Comparison of ENCODE assay signal across 12 cellular contexts in the genomic region with DNA sequence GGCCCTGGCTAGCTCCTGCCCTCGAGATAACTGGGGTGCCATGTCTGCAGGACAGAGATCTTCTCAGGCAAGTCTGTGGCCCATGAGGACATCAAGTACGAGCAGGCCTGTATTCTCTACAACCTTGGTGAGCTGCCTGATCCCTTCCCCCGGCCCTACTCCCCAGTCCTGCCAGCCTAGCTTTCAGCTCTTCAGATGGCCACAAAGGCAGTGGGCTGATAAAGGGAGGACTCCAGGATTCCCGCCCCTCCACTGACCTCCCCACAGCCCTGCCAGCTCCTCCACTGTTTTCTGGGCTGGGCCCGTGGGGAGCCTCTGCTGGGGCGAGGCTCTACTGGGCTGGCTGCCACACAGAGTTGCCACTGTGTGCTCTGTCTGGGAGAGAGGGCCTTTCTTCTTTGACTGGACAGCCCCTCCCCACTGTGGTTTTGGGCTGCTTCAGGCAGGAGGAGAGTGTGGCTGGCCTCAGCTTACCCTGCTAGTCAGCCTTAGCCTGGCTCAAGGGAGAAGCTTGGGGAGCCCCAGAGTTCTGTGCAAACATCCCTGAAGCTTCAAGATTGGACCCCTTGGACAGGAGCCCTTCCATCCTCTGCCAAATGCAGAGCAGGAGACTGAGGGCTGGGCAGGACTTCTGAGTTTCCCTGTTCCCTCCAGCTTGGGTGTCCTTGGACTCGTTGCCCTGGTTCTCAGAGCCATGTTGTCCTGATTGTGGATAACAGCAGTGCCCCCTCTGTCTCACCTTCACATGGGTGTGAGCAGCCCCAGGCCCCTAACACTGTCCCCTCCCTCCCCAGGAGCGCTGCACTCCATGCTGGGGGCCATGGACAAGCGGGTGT. TPM values are rescaled to one million over a fixed set of nuclear protein-coding genes. Genes with fewer than 3 reads are reported as not detected.
DNase-seq lines count a peak whose midpoint lies in the region; ATAC-seq, FAIRE-seq and TF ChIP-seq lines count a peak whose summit lies in the region.
"Had no signal": no experiment of that assay in that cellular context is flagged by ENCODE, and none has a peak within 500 bp of the region (broad histone marks: within the 10 kb centered on the region; RNA-seq: fewer than 3 reads in every experiment).

No MANE protein-coding gene starts in this region.

- H3K27me3 ChIP-seq in osteoblast (ENCODE audit: insufficient read depth, low read length), result no peaks in the 10 kb centered on the region

- intact Hi-C loops in activated naive CD4-positive, alpha-beta T cell treated with anti-CD3 and anti-CD28 coated beads for 36 hours (cut with micrococcal nuclease), result no loop called here

- CTCF ChIA-PET in activated naive CD4-positive, alpha-beta T cell treated with anti-CD3 and anti-CD28 coated beads for 36 hours (lab: Charles Lee), result interaction anchor here (0.7 to 1.8 kb wide), 2 partner anchors 17 to 78 kb away, joined by 3 to 4 read pairs; no protein-coding TSS in a partner anchor

- no peak overlapping the region for H3K4me3 ChIP-seq in osteoblast (ENCODE audit: insufficient read depth, low read length)

- DNase-seq in AG08395 (ENCODE audit: low spot score), result peak; percentile 51
- peak in 47 of 56 donors; percentile 27 to 85 (median 63) for DNase-seq in amygdala (lab: John Stamatoyannopoulos, UW)
- peak; percentile 69 to 70 for DNase-seq in frontal cortex (ENCODE audit: low spot score in 2 of 2)
- DNase-seq in osteoblast (ENCODE audit: insufficient read length, low spot score, missing footprints), result peak; percentile 97
- DNase-seq in activated naive CD4-positive, alpha-beta T cell treated with anti-CD3 and anti-CD28 coated beads for 36 hours, result no peak
- DNase-seq in NCI-H526 treated with DMSO at 0.1 percent for 48 hours (lab: John Stamatoyannopoulos, UW), result no peak
- no peak for DNase-seq in urothelium cell line (ENCODE audit: low spot score)
- DNase-seq: AML-193; NCI-H524; stimulated activated CD4-positive, alpha-beta T cell treated with anti-CD3 and anti-CD28 coated beads, Interleukin-4, amount 100 ng/mL, for 24 hours had no signal

- peaks cover 15% of the 10 kb centered on the region for H3K4me1 ChIP-seq in osteoblast (ENCODE audit: insufficient read depth, low read length)

- TF ChIP-seq CTCF in osteoblast (IDR thresholded peaks at IDR 0.05; ENCODE audit: extremely low read depth, low read depth, low read length), result no peak

- H3K4me1 Mint-ChIP-seq in activated naive CD4-positive, alpha-beta T cell treated with anti-CD3 and anti-CD28 coated beads for 36 hours (ENCODE audit: low read depth), result no peaks in the 10 kb centered on the region

- no peak overlapping the region for H3K27ac Mint-ChIP-seq in activated naive CD4-positive, alpha-beta T cell treated with anti-CD3 and anti-CD28 coated beads for 36 hours

- peaks cover 21% of the 10 kb centered on the region for H4K20me1 ChIP-seq in osteoblast (ENCODE audit: insufficient read depth, low read length)

- peaks cover 3% of the 10 kb centered on the region for H3K36me3 Mint-ChIP-seq in activated naive CD4-positive, alpha-beta T cell treated with anti-CD3 and anti-CD28 coated beads for 36 hours (ENCODE audit: low read depth)

- no peaks in the 10 kb centered on the region for H3K27me3 Mint-ChIP-seq in activated naive CD4-positive, alpha-beta T cell treated with anti-CD3 and anti-CD28 coated beads for 36 hours (ENCODE audit: low read depth)

- H3K9me3 Mint-ChIP-seq in activated naive CD4-positive, alpha-beta T cell treated with anti-CD3 and anti-CD28 coated beads for 36 hours, result no peaks in the 10 kb centered on the region

- no peaks in the 10 kb centered on the region for H3K9me3 ChIP-seq in osteoblast (ENCODE audit: low read depth, low read length)

- H3K27ac ChIP-seq in osteoblast (ENCODE audit: low read depth, low read length), result peak overlapping the region; percentile 52

- peaks cover 20% of the 10 kb centered on the region for H3K36me3 ChIP-seq in osteoblast (ENCODE audit: insufficient read depth, low read length)

- peak overlapping the region; percentile 29 for H2AFZ ChIP-seq in osteoblast (ENCODE audit: low read length)

- peaks cover 45% of the 10 kb centered on the region for H3K79me2 ChIP-seq in osteoblast (ENCODE audit: insufficient read depth, low read length)

- no peak overlapping the region for H3K4me2 ChIP-seq in osteoblast (ENCODE audit: insufficient read depth, low read length)

- H3K4me3 Mint-ChIP-seq in activated naive CD4-positive, alpha-beta T cell treated with anti-CD3 and anti-CD28 coated beads for 36 hours, result no peak overlapping the region

- ATAC-seq in HG02852 (IDR thresholded peaks at IDR 0.05; ENCODE audit: unreplicated experiment), result no peak

- FAIRE-seq in frontal cortex (lab: Jason Lieb, UNC) (no peak), urothelium cell line (lab: Jason Lieb, UNC) (no peak)
- FAIRE-seq: TTC549 had no signal

RNA-seq across cellular contexts. Expression of a gene that starts 24.4 kb away (rescaled TPM):
- total RNA-seq in frontal cortex (19.2 TPM), osteoblast (22.4 and 30.0 TPM in 2 replicates)
- 10 to 100 TPM; 18.7 to 21.6 TPM for total RNA-seq in activated naive CD4-positive, alpha-beta T cell treated with anti-CD3 and anti-CD28 coated beads for 36 hours

Comparison
In these comparisons a context has a peak if more than half of its experiments do, and no peak if none do; other contexts are left out.
1. DNase-seq: peak in AG08395 (single experiment), amygdala (47 of 56), frontal cortex (2 of 2) and osteoblast (single experiment); none in activated naive CD4-positive, alpha-beta T cell treated with anti-CD3 and anti-CD28 coated beads for 36 hours (single experiment), NCI-H526 treated with DMSO at 0.1 percent for 48 hours (single experiment) and urothelium cell line (single experiment).